Comparison of ENCODE assay signal across 25 cellular contexts in the genomic region with DNA sequence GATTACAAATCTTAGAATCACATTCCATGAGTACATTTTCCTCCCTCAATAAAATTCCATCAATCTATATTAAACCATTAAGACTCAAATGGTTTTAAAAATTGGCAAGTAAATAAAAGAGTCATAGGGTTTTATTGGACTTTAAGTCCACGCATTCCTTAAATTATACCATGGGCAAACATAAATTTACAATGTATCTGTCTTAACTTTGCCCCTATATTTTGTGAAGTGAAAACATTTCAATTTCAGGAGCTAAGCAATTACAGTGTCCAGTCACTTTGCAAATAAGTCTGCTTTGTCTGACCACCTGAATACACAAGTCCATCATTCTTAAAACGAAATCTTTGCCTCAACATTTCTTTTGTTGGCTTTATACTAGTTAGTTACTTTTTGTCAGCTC.
"Had no signal": no experiment of that assay in that cellular context is flagged by ENCODE, and none has a peak within 500 bp of the region (broad histone marks: within the 10 kb centered on the region; RNA-seq: fewer than 3 reads in every experiment).

No MANE protein-coding gene starts in this region.

- H3K4me2 ChIP-seq: hepatocyte had no signal

- H3K36me3 ChIP-seq: colonic mucosa, esophagus muscularis mucosa, esophagus squamous epithelium, gastrocnemius medialis, gastroesophageal sphincter, heart left ventricle, heart right ventricle had no signal

- H2AFZ ChIP-seq: hepatocyte had no signal

- H3K79me2 ChIP-seq: hepatocyte had no signal

- DNase-seq: colonic mucosa; cortex of kidney; dermis blood vessel endothelial cell; dorsolateral prefrontal cortex; effector CD4-positive, alpha-beta T cell; effector CD8-positive, alpha-beta T cell; effector memory CD4-positive, alpha-beta T cell; effector memory CD8-positive, alpha-beta T cell; endodermal cell; erythroblast; esophagus squamous epithelium; foreskin fibroblast; foreskin keratinocyte; foreskin melanocyte; gastrocnemius medialis; glutamatergic neuron; head of caudate nucleus; heart left ventricle; heart right ventricle had no signal

- H3K27me3 ChIP-seq: colonic mucosa, dorsolateral prefrontal cortex, esophagus muscularis mucosa, esophagus squamous epithelium, foreskin keratinocyte, gastrocnemius medialis, gastroesophageal sphincter, heart left ventricle, heart right ventricle, hepatocyte had no signal

- H3K4me1 ChIP-seq: colonic mucosa, esophagus muscularis mucosa, esophagus squamous epithelium, foreskin keratinocyte, gastrocnemius medialis, gastroesophageal sphincter, heart left ventricle, heart right ventricle had no signal

- H3K9me3 ChIP-seq: colonic mucosa, esophagus muscularis mucosa, esophagus squamous epithelium, gastrocnemius medialis, gastroesophageal sphincter, heart left ventricle, heart right ventricle had no signal

- H3K4me3 ChIP-seq: colonic mucosa, coronary artery, dorsolateral prefrontal cortex, esophagus muscularis mucosa, esophagus squamous epithelium, gastrocnemius medialis, gastroesophageal sphincter, heart left ventricle, heart right ventricle, hepatocyte had no signal

- H3K27ac ChIP-seq: colonic mucosa, coronary artery, dorsolateral prefrontal cortex, epithelial cell of prostate, esophagus muscularis mucosa, esophagus squamous epithelium, foreskin keratinocyte, gastrocnemius medialis, gastroesophageal sphincter, heart left ventricle, heart right ventricle, hepatocyte had no signal

- ATAC-seq: effector memory CD8-positive, alpha-beta T cell; esophagus mucosa; foreskin keratinocyte; gastrocnemius medialis; gastroesophageal sphincter; heart left ventricle; heart right ventricle had no signal
